In the genomic region with DNA sequence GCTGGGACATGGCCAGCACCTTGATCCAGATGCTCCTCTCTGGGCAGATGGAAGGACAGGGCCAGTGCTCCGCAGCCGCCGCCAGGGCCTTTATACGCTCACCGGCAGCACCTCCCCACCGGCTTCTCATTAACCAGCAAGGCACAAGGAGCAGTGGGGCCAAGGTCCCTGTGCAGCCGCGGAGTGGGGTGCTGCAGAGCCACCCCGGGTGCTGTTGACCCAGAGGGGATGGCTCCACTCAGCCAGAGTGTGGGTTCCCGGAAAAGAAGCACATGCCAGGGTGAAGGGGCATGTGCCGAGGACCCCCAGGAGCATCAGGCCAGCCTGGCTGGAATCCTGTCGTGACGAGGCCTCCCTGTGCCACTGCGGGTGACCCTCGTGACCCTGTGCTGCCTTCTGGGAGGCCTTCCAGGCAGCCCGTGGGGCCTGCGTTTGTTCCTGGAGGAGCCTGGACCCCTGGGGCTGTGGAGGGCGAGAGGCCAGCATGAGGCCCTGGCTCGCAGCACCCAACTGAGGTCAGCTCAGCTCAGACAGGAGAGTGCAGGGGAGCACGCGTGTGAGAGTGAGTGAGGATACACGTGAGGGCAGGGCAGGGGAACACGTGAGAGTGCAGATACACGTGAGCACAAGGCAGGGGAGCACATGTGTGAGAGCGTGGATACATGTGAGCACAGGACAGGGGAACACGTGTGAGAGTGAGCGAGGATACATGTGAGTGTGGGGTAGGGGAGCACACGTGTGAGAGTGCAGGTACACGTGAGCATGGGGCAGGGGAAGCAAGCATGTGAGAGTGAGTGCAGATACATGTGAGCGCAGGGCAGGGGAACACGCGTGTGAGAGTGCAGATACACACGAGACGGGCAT, we compare ENCODE assay signal across 1 cellular context.
TF ChIP-seq lines count a peak whose summit lies in the region.

FTCD (minus strand) TSS at position 66 of the 864 bp plus-strand sequence; CDS start at position 10, 56 bp downstream.

TF ChIP-seq in HepG2, 621 proteins besides CTCF, POLR2A, EP300 and RAD21 (continued from another document and continues in another):
- TF ChIP-seq ZNF30 (CRISPR knock-in tag; IDR thresholded peaks at IDR 0.05) (peak; percentile 87; the same call in 1 of the 2 replicates), ZNF234 (CRISPR knock-in tag; conservative IDR thresholded peaks at IDR 0.05) (no peak), TBX3 (IDR thresholded peaks at IDR 0.05; ENCODE audit: borderline replicate concordance) (peak; percentile 48; the same call in 1 of the 2 replicates), SUZ12 (IDR thresholded peaks at IDR 0.05; ENCODE audit: low read depth, low read length) (no peak), U2AF2 (IDR thresholded peaks at IDR 0.05; ENCODE audit: low read depth, low read length) (no peak), CHD4 (IDR thresholded peaks at IDR 0.05; ENCODE audit: borderline replicate concordance, low read length) (peak; percentile 85), RXRA (CRISPR knock-in tag; IDR thresholded peaks at IDR 0.05) (peak; percentile 86), ZFP37 (CRISPR knock-in tag; IDR thresholded peaks at IDR 0.05; ENCODE audit: borderline replicate concordance) (no peak), ZFP36L2 (CRISPR knock-in tag; IDR thresholded peaks at IDR 0.05) (no peak), ZNF772 (CRISPR knock-in tag; IDR thresholded peaks at IDR 0.05) (peak; percentile 77; the same call in 1 of the 2 replicates), USF2 (IDR thresholded peaks at IDR 0.05; ENCODE audit: low read depth, low read length) (peak; percentile 39), USF2 (CRISPR knock-in tag; IDR thresholded peaks at IDR 0.05; ENCODE audit: borderline replicate concordance) (peak; percentile 43), ZNF441 (CRISPR knock-in tag; IDR thresholded peaks at IDR 0.05; ENCODE audit: borderline replicate concordance) (0 out of 2 replicates have a peak, but pooled peaks have one; percentile 4), DNMT3B (CRISPR knock-in tag; conservative IDR thresholded peaks at IDR 0.05) (no peak), ZNF333 (CRISPR knock-in tag; IDR thresholded peaks at IDR 0.05; ENCODE audit: borderline replicate concordance) (peak; percentile 33; the same call in 1 of the 2 replicates), RORA (CRISPR knock-in tag; IDR thresholded peaks at IDR 0.05) (no peak), HMGA1 (CRISPR knock-in tag; conservative IDR thresholded peaks at IDR 0.05) (no peak), AGO1 (IDR thresholded peaks at IDR 0.05; ENCODE audit: low read depth, low read length, poor library complexity, severe bottlenecking) (no peak), SNAPC5 (CRISPR knock-in tag; IDR thresholded peaks at IDR 0.05; ENCODE audit: borderline replicate concordance) (no peak), FOXK2 (IDR thresholded peaks at IDR 0.05) (no peak), PTBP1 (IDR thresholded peaks at IDR 0.05; ENCODE audit: low read depth, low read length, poor library complexity, severe bottlenecking) (no peak), RXRB (CRISPR knock-in tag; IDR thresholded peaks at IDR 0.05; ENCODE audit: borderline replicate concordance) (peak; percentile 78), RFX3 (CRISPR knock-in tag; IDR thresholded peaks at IDR 0.05) (no peak), ZFP41 (CRISPR knock-in tag; IDR thresholded peaks at IDR 0.05; ENCODE audit: borderline replicate concordance) (peak; percentile 26; the same call in 1 of the 2 replicates), MIER3 (CRISPR knock-in tag; IDR thresholded peaks at IDR 0.05; ENCODE audit: borderline replicate concordance) (no peak), ZNF569 (CRISPR knock-in tag; IDR thresholded peaks at IDR 0.05; ENCODE audit: borderline replicate concordance) (no peak), SNRNP70 (IDR thresholded peaks at IDR 0.05; ENCODE audit: low read depth, low read length) (no peak), KLF15 (CRISPR knock-in tag; IDR thresholded peaks at IDR 0.05; ENCODE audit: borderline replicate concordance) (no peak), HNRNPLL (IDR thresholded peaks at IDR 0.05; ENCODE audit: low read depth, low read length, poor library complexity, severe bottlenecking) (peak; percentile 56), NR2F6 (IDR thresholded peaks at IDR 0.05) (peak; percentile 94), NR2F6 (CRISPR knock-in tag; IDR thresholded peaks at IDR 0.05) (peak; percentile 81), ZMYM2 (CRISPR knock-in tag; IDR thresholded peaks at IDR 0.05) (no peak), ZKSCAN5 (CRISPR knock-in tag; IDR thresholded peaks at IDR 0.05) (no peak), ATF3 (CRISPR knock-in tag; IDR thresholded peaks at IDR 0.05) (no peak), FOXK1 (CRISPR knock-in tag; IDR thresholded peaks at IDR 0.05; ENCODE audit: borderline replicate concordance, low read depth) (no peak), GATA4 (IDR thresholded peaks at IDR 0.05; ENCODE audit: borderline replicate concordance, low read depth) (peak; percentile 90)
- TF ChIP-seq, protein P1, sequence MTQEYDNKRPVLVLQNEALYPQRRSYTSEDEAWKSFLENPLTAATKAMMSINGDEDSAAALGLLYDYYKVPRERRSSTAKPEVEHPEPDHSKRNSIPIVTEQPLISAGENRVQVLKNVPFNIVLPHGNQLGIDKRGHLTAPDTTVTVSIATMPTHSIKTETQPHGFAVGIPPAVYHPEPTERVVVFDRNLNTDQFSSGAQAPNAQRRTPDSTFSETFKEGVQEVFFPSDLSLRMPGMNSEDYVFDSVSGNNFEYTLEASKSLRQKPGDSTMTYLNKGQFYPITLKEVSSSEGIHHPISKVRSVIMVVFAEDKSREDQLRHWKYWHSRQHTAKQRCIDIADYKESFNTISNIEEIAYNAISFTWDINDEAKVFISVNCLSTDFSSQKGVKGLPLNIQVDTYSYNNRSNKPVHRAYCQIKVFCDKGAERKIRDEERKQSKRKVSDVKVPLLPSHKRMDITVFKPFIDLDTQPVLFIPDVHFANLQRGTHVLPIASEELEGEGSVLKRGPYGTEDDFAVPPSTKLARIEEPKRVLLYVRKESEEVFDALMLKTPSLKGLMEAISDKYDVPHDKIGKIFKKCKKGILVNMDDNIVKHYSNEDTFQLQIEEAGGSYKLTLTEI (CRISPR knock-in tag; conservative IDR thresholded peaks at IDR 0.05) = no peak
- TF ChIP-seq, protein P2, sequence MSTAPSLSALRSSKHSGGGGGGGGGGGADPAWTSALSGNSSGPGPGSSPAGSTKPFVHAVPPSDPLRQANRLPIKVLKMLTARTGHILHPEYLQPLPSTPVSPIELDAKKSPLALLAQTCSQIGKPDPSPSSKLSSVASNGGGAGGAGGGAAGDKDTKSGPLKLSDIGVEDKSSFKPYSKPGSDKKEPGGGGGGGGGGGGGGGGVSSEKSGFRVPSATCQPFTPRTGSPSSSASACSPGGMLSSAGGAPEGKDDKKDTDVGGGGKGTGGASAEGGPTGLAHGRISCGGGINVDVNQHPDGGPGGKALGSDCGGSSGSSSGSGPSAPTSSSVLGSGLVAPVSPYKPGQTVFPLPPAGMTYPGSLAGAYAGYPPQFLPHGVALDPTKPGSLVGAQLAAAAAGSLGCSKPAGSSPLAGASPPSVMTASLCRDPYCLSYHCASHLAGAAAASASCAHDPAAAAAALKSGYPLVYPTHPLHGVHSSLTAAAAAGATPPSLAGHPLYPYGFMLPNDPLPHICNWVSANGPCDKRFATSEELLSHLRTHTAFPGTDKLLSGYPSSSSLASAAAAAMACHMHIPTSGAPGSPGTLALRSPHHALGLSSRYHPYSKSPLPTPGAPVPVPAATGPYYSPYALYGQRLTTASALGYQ (CRISPR knock-in tag; IDR thresholded peaks at IDR 0.05) = no peak
- TF ChIP-seq, protein P3, sequence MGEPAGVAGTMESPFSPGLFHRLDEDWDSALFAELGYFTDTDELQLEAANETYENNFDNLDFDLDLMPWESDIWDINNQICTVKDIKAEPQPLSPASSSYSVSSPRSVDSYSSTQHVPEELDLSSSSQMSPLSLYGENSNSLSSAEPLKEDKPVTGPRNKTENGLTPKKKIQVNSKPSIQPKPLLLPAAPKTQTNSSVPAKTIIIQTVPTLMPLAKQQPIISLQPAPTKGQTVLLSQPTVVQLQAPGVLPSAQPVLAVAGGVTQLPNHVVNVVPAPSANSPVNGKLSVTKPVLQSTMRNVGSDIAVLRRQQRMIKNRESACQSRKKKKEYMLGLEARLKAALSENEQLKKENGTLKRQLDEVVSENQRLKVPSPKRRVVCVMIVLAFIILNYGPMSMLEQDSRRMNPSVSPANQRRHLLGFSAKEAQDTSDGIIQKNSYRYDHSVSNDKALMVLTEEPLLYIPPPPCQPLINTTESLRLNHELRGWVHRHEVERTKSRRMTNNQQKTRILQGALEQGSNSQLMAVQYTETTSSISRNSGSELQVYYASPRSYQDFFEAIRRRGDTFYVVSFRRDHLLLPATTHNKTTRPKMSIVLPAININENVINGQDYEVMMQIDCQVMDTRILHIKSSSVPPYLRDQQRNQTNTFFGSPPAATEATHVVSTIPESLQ (CRISPR knock-in tag; conservative IDR thresholded peaks at IDR 0.05) = no peak
- TF ChIP-seq, protein P4, sequence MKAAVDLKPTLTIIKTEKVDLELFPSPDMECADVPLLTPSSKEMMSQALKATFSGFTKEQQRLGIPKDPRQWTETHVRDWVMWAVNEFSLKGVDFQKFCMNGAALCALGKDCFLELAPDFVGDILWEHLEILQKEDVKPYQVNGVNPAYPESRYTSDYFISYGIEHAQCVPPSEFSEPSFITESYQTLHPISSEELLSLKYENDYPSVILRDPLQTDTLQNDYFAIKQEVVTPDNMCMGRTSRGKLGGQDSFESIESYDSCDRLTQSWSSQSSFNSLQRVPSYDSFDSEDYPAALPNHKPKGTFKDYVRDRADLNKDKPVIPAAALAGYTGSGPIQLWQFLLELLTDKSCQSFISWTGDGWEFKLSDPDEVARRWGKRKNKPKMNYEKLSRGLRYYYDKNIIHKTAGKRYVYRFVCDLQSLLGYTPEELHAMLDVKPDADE (CRISPR knock-in tag; IDR thresholded peaks at IDR 0.05) = no peak
- TF ChIP-seq, protein P5, sequence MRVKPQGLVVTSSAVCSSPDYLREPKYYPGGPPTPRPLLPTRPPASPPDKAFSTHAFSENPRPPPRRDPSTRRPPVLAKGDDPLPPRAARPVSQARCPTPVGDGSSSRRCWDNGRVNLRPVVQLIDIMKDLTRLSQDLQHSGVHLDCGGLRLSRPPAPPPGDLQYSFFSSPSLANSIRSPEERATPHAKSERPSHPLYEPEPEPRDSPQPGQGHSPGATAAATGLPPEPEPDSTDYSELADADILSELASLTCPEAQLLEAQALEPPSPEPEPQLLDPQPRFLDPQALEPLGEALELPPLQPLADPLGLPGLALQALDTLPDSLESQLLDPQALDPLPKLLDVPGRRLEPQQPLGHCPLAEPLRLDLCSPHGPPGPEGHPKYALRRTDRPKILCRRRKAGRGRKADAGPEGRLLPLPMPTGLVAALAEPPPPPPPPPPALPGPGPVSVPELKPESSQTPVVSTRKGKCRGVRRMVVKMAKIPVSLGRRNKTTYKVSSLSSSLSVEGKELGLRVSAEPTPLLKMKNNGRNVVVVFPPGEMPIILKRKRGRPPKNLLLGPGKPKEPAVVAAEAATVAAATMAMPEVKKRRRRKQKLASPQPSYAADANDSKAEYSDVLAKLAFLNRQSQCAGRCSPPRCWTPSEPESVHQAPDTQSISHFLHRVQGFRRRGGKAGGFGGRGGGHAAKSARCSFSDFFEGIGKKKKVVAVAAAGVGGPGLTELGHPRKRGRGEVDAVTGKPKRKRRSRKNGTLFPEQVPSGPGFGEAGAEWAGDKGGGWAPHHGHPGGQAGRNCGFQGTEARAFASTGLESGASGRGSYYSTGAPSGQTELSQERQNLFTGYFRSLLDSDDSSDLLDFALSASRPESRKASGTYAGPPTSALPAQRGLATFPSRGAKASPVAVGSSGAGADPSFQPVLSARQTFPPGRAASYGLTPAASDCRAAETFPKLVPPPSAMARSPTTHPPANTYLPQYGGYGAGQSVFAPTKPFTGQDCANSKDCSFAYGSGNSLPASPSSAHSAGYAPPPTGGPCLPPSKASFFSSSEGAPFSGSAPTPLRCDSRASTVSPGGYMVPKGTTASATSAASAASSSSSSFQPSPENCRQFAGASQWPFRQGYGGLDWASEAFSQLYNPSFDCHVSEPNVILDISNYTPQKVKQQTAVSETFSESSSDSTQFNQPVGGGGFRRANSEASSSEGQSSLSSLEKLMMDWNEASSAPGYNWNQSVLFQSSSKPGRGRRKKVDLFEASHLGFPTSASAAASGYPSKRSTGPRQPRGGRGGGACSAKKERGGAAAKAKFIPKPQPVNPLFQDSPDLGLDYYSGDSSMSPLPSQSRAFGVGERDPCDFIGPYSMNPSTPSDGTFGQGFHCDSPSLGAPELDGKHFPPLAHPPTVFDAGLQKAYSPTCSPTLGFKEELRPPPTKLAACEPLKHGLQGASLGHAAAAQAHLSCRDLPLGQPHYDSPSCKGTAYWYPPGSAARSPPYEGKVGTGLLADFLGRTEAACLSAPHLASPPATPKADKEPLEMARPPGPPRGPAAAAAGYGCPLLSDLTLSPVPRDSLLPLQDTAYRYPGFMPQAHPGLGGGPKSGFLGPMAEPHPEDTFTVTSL (CRISPR knock-in tag; IDR thresholded peaks at IDR 0.05; ENCODE audit: borderline replicate concordance) = 0 out of 2 replicates have a peak, but pooled peaks have one; percentile 58
- TF ChIP-seq, protein P6, sequence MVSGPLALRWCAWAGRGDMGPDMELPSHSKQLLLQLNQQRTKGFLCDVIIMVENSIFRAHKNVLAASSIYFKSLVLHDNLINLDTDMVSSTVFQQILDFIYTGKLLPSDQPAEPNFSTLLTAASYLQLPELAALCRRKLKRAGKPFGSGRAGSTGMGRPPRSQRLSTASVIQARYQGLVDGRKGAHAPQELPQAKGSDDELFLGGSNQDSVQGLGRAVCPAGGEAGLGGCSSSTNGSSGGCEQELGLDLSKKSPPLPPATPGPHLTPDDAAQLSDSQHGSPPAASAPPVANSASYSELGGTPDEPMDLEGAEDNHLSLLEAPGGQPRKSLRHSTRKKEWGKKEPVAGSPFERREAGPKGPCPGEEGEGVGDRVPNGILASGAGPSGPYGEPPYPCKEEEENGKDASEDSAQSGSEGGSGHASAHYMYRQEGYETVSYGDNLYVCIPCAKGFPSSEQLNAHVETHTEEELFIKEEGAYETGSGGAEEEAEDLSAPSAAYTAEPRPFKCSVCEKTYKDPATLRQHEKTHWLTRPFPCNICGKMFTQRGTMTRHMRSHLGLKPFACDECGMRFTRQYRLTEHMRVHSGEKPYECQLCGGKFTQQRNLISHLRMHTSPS (CRISPR knock-in tag; IDR thresholded peaks at IDR 0.05; ENCODE audit: low read depth) = peak; percentile 47; the same call in 1 of the 2 replicates
